17 cellular contexts compared by ENCODE assay signal in genomic region chr11:12698049-12698448, GRCh38. TPM values are rescaled to one million over a fixed set of nuclear protein-coding genes. Genes with fewer than 3 reads are reported as not detected.
DNase-seq lines count a peak whose midpoint lies in the region; ATAC-seq and TF ChIP-seq lines count a peak whose summit lies in the region.
"Had no signal": no experiment of that assay in that cellular context is flagged by ENCODE, and none has a peak within 500 bp of the region (broad histone marks: within the 10 kb centered on the region; RNA-seq: fewer than 3 reads in every experiment).

No MANE protein-coding gene starts in this region.

- H3K9me3 ChIP-seq in endodermal cell (ENCODE audit: control insufficient read depth, low read length): no peaks in the 10 kb centered on the region
- no peaks in the 10 kb centered on the region for H3K9me3 ChIP-seq in neural progenitor cell (ENCODE audit: low read depth)
- H3K9me3 ChIP-seq: pancreas, SJSA1 had no signal

- DNase-seq in DMS53 (lab: John Stamatoyannopoulos, UW) (peak; percentile 78), HT-29 (ENCODE audit: low spot score) (peak; percentile 76), endodermal cell (peak; percentile 67), neural progenitor cell (ENCODE audit: low spot score) (no peak), GM19238 (ENCODE audit: insufficient read length, low spot score) (no peak)
- no peak for DNase-seq in activated CD4-positive, alpha-beta T cell treated with anti-CD3 and anti-CD28 coated beads for 36 hours
- DNase-seq: central memory CD4-positive, alpha-beta T cell; left colon; NCI-H1436 treated with DMSO at 0.1 percent for 48 hours; NCI-H446 treated with DMSO at 0.1 percent for 48 hours; pancreas; stimulated activated CD4-positive, alpha-beta T cell treated with anti-CD3 and anti-CD28 coated beads, Interleukin-4, amount 100 ng/mL, for 1 hour; substantia nigra had no signal

- H4K20me1 ChIP-seq in neural progenitor cell (ENCODE audit: low read depth): peaks cover 100% of the 10 kb centered on the region

- H3K36me3 ChIP-seq in endodermal cell (ENCODE audit: control insufficient read depth, insufficient read depth, low read length) (peaks cover 13% of the 10 kb centered on the region), neural progenitor cell (no peaks in the 10 kb centered on the region)
- H3K36me3 ChIP-seq: pancreas had no signal

- H3K4me3 Mint-ChIP-seq in endodermal cell (no peak overlapping the region), neural progenitor cell (peak overlapping the region; percentile 75)
- H3K4me3 Mint-ChIP-seq in activated CD4-positive, alpha-beta T cell treated with anti-CD3 and anti-CD28 coated beads for 36 hours: no peak overlapping the region
- H3K4me3 Mint-ChIP-seq: activated T-helper 17 cell treated with anti-CD3 and anti-CD28 coated beads, Interleukin-2, amount 50 U/mL, for 72 hours had no signal

- POLR2A ChIA-PET in activated CD4-positive, alpha-beta T cell treated with anti-CD3 and anti-CD28 coated beads for 36 hours (lab: Charles Lee): no interaction called here

- H3K36me3 Mint-ChIP-seq in endodermal cell (ENCODE audit: low read depth): no peaks in the 10 kb centered on the region
- peaks cover 5% of the 10 kb centered on the region for H3K36me3 Mint-ChIP-seq in neural progenitor cell
- H3K36me3 Mint-ChIP-seq in activated CD4-positive, alpha-beta T cell treated with anti-CD3 and anti-CD28 coated beads for 36 hours (ENCODE audit: low read depth): no peaks in the 10 kb centered on the region

- no peaks in the 10 kb centered on the region for H3F3A ChIP-seq in neural progenitor cell (ENCODE audit: low read depth)

- H3K27me3 Mint-ChIP-seq in endodermal cell (ENCODE audit: insufficient read depth): no peaks in the 10 kb centered on the region
- H3K27me3 Mint-ChIP-seq in neural progenitor cell (ENCODE audit: insufficient read depth, low read depth): no peaks in the 10 kb centered on the region
- peaks cover 71% of the 10 kb centered on the region for H3K27me3 Mint-ChIP-seq in activated CD4-positive, alpha-beta T cell treated with anti-CD3 and anti-CD28 coated beads for 36 hours

- ATAC-seq in HG03342 (IDR thresholded peaks at IDR 0.05; ENCODE audit: unreplicated experiment): no peak
- no peak for ATAC-seq in HG03045 (IDR thresholded peaks at IDR 0.05; ENCODE audit: unreplicated experiment)
- no peak for ATAC-seq in activated CD4-positive, alpha-beta T cell treated with anti-CD3 and anti-CD28 coated beads for 36 hours
- ATAC-seq: activated T-helper 17 cell treated with anti-CD3 and anti-CD28 coated beads, Interleukin-2, amount 50 U/mL, for 72 hours; left colon; pancreas had no signal

- H3K27me3 ChIP-seq in endodermal cell (ENCODE audit: control insufficient read depth, insufficient read depth, low read length, poor library complexity, severe bottlenecking) (no peaks in the 10 kb centered on the region), neural progenitor cell (no peaks in the 10 kb centered on the region)
- H3K27me3 ChIP-seq: pancreas, SJSA1 had no signal

- H3K4me1 ChIP-seq in endodermal cell (ENCODE audit: control insufficient read depth, insufficient read depth, low read length) (peaks cover 26% of the 10 kb centered on the region), neural progenitor cell (peaks cover 68% of the 10 kb centered on the region)

- intact Hi-C loops in activated CD4-positive, alpha-beta T cell treated with anti-CD3 and anti-CD28 coated beads for 36 hours (cut with DNase I, micrococcal nuclease): no loop called here

- no peak overlapping the region for H3K27ac ChIP-seq in endodermal cell (ENCODE audit: low read depth, low read length)
- H3K27ac ChIP-seq in neural progenitor cell: no peak overlapping the region
- H3K27ac ChIP-seq: pancreas, SJSA1 had no signal

- WGBS in endodermal cell (ENCODE audit: insufficient coverage in 1 of 2, insufficient read length in 1 of 2), 2 experiments: 73% methylated on average over 5 of the region's 5 CpGs; no CpG with 5 or more reads in 1 of the 2 experiments

- H2AFZ ChIP-seq in neural progenitor cell (replicated peaks): no peak overlapping the region

- H3K4me2 ChIP-seq in neural progenitor cell: peak overlapping the region; percentile 27

- peaks cover 100% of the 10 kb centered on the region for H3K79me2 ChIP-seq in neural progenitor cell (ENCODE audit: low read depth)

- H3K9me3 Mint-ChIP-seq in endodermal cell (no peaks in the 10 kb centered on the region), neural progenitor cell (no peaks in the 10 kb centered on the region)
- no peaks in the 10 kb centered on the region for H3K9me3 Mint-ChIP-seq in activated CD4-positive, alpha-beta T cell treated with anti-CD3 and anti-CD28 coated beads for 36 hours (ENCODE audit: low read depth)
- H3K9me3 Mint-ChIP-seq: activated T-helper 17 cell treated with anti-CD3 and anti-CD28 coated beads, Interleukin-2, amount 50 U/mL, for 72 hours had no signal

- TF ChIP-seq CTCF in endodermal cell (conservative IDR thresholded peaks at IDR 0.05) (no peak), neural progenitor cell (IDR thresholded peaks at IDR 0.05) (no peak)

- H3K9ac ChIP-seq in endodermal cell (ENCODE audit: extremely low read depth, low read length, poor library complexity, severe bottlenecking) (no peak overlapping the region), neural progenitor cell (no peak overlapping the region)

- H3K4me3 ChIP-seq in endodermal cell (ENCODE audit: low read length) (no peak overlapping the region), neural progenitor cell (no peak overlapping the region)
- H3K4me3 ChIP-seq: pancreas, SJSA1 had no signal

- CTCF ChIA-PET in activated CD4-positive, alpha-beta T cell treated with anti-CD3 and anti-CD28 coated beads for 36 hours (lab: Charles Lee): interaction anchor here (0.8 to 1.4 kb wide), 2 partner anchors 21 to 66 kb away, joined by 3 read pairs; no protein-coding TSS in a partner anchor

- no peak overlapping the region for H3K27ac Mint-ChIP-seq in endodermal cell
- H3K27ac Mint-ChIP-seq in neural progenitor cell: peak overlapping the region; percentile 54
- H3K27ac Mint-ChIP-seq in activated CD4-positive, alpha-beta T cell treated with anti-CD3 and anti-CD28 coated beads for 36 hours: no peak overlapping the region
- H3K27ac Mint-ChIP-seq: activated T-helper 17 cell treated with anti-CD3 and anti-CD28 coated beads, Interleukin-2, amount 50 U/mL, for 72 hours had no signal

- peaks cover 58% of the 10 kb centered on the region for H3K4me1 Mint-ChIP-seq in endodermal cell
- H3K4me1 Mint-ChIP-seq in neural progenitor cell: peaks cover 91% of the 10 kb centered on the region
- H3K4me1 Mint-ChIP-seq in activated CD4-positive, alpha-beta T cell treated with anti-CD3 and anti-CD28 coated beads for 36 hours: peaks cover 17% of the 10 kb centered on the region

RNA-seq across cellular contexts. Expression of gene TEAD1, which starts 23.8 kb away (rescaled TPM):
- total RNA-seq in HT-29 (2014; rRNA removed; shearing (Covaris generic)): 99.5 and 102 TPM in 2 replicates
- total RNA-seq in endodermal cell (10 to 100 TPM; 76.4 to 94.4 TPM), neural progenitor cell (ENCODE audit: low replicate concordance) (93.8 and 98.3 TPM in 2 replicates)
- polyA plus RNA-seq in endodermal cell (2013, experiment 1 of 2): 103 TPM
- 109 TPM for polyA plus RNA-seq in endodermal cell (2013, experiment 2 of 2)
- under 1 TPM; 0.59 to 0.65 TPM for total RNA-seq in activated CD4-positive, alpha-beta T cell treated with anti-CD3 and anti-CD28 coated beads for 36 hours

Comparison
In these comparisons a context has a peak if more than half of its experiments do, and no peak if none do; other contexts are left out.
1. DNase-seq: peak in DMS53 (single experiment), HT-29 (single experiment) and endodermal cell (single experiment); none in neural progenitor cell (single experiment), GM19238 (single experiment) and activated CD4-positive, alpha-beta T cell treated with anti-CD3 and anti-CD28 coated beads for 36 hours (single experiment).
2. RNA of gene TEAD1, which starts 23.8 kb away (total RNA-seq): 99.5 to 102 TPM in HT-29, 93.8 to 98.3 TPM in neural progenitor cell and 76.4 to 94.4 TPM in endodermal cell; 0.59 to 0.65 TPM in activated CD4-positive, alpha-beta T cell treated with anti-CD3 and anti-CD28 coated beads for 36 hours; every median in the first group is over 10 times any median in the second.